ENCODE assay signal across 18 cellular contexts in the genomic region with DNA sequence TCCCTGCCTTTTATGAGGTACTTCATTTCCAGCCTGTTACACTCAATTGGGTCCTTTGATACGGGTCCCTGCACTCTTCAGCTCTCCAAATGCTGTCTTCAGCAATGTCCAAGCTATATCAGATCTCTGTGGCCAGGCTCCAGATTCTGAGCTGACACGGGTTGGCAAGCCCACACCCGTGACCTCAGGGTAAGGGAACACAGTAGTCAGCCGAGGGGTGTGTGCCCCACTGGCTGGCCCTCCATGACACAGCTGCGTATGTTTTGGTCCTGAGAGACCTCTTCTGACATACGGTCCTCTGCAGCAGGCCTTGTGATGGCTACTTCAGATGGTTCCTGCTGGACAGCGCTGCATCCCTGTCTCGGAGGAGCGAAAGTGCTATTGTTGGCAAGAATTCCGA.
DNase-seq lines count a peak whose midpoint lies in the region; ATAC-seq and TF ChIP-seq lines count a peak whose summit lies in the region.
"Had no signal": no experiment of that assay in that cellular context is flagged by ENCODE, and none has a peak within 500 bp of the region (broad histone marks: within the 10 kb centered on the region; RNA-seq: fewer than 3 reads in every experiment).

No MANE protein-coding gene starts in this region.

- H3K27ac ChIP-seq in heart right ventricle (no peak overlapping the region), GM23338 (ENCODE audit: low read depth) (no peak overlapping the region), parathyroid adenoma (no peak overlapping the region), thyroid gland (no peak overlapping the region)
- H3K27ac ChIP-seq: BLaER1 had no signal

- H3K36me3 ChIP-seq in heart right ventricle (no peaks in the 10 kb centered on the region), GM23338 (ENCODE audit: insufficient read depth) (peaks cover 12% of the 10 kb centered on the region; the same call in 1 of the 2 replicates), parathyroid adenoma (ENCODE audit: control insufficient read depth, insufficient read depth, low read length) (no peaks in the 10 kb centered on the region), thyroid gland (no peaks in the 10 kb centered on the region)
- H3K36me3 ChIP-seq: BLaER1 had no signal

- no peak for TF ChIP-seq POLR2A in thyroid gland (IDR thresholded peaks at IDR 0.05)

- no peak overlapping the region for H2AFZ ChIP-seq in GM23338
- H2AFZ ChIP-seq in parathyroid adenoma = peak overlapping the region; percentile 62

- H3K4me2 ChIP-seq in GM23338 (no peak overlapping the region), parathyroid adenoma (ENCODE audit: low read length) (peak overlapping the region; percentile 44)
- H3K4me2 ChIP-seq: BLaER1 had no signal

- H3K4me3 Mint-ChIP-seq in GM23338 = no peak overlapping the region
- H3K4me3 Mint-ChIP-seq: CD14-positive monocyte; CD4-positive, alpha-beta memory T cell; HFFc6 had no signal

- H3K27me3 Mint-ChIP-seq in GM23338 (ENCODE audit: insufficient read depth, low read depth, poor library complexity) = peaks cover 7% of the 10 kb centered on the region

- no peaks in the 10 kb centered on the region for H4K20me1 ChIP-seq in GM23338 (replicated peaks; ENCODE audit: insufficient read depth)
- H4K20me1 ChIP-seq: BLaER1 had no signal

- peaks cover 30% of the 10 kb centered on the region for H3K9me3 Mint-ChIP-seq in GM23338

- WGBS in heart right ventricle, 2 donors = 66 to 76% methylated on average over 10 of the region's 10 CpGs
- 29 to 48% methylated on average over 10 of the region's 10 CpGs for WGBS in thyroid gland, 2 donors

- H3K9me3 ChIP-seq in heart right ventricle = peaks cover 0 to 25% (median 14%) of the 10 kb centered on the region in 11 donors
- H3K9me3 ChIP-seq in parathyroid adenoma (ENCODE audit: control insufficient read depth, low read length) = no peaks in the 10 kb centered on the region
- H3K9me3 ChIP-seq in thyroid gland = no peaks in the 10 kb centered on the region

- 0 out of 2 replicates have a peak, but pooled peaks cover 4% of the 10 kb centered on the region for H3K9me2 ChIP-seq in GM23338 (ENCODE audit: insufficient read depth)

- peak; percentile 79 for ATAC-seq in Right ventricle myocardium superior (ENCODE audit: poor library complexity)
- ATAC-seq in heart right ventricle = no peak
- no peak for ATAC-seq in GM23338
- no peak for ATAC-seq in GM21367 (IDR thresholded peaks at IDR 0.05; ENCODE audit: unreplicated experiment)
- ATAC-seq: HCT116 had no signal

- H3K4me3 ChIP-seq in heart right ventricle (no peak overlapping the region), GM23338 (no peak overlapping the region), parathyroid adenoma (ENCODE audit: low read depth, low read length) (peak overlapping the region; percentile 11), thyroid gland (replicated peaks in 1 of 3) (no peak overlapping the region)
- H3K4me3 ChIP-seq: BLaER1 had no signal

- no peak overlapping the region for H3K27ac Mint-ChIP-seq in GM23338
- H3K27ac Mint-ChIP-seq: CD14-positive monocyte; CD4-positive, alpha-beta memory T cell; HFFc6 had no signal

- peaks cover 16% of the 10 kb centered on the region for H3K36me3 Mint-ChIP-seq in GM23338 (ENCODE audit: low read depth)
- H3K36me3 Mint-ChIP-seq: CD14-positive monocyte had no signal

- H3K27me3 ChIP-seq in heart right ventricle (no peaks in the 10 kb centered on the region), GM23338 (ENCODE audit: insufficient read depth) (no peaks in the 10 kb centered on the region), parathyroid adenoma (ENCODE audit: control insufficient read depth, insufficient read depth, low read length) (no peaks in the 10 kb centered on the region), thyroid gland (no peaks in the 10 kb centered on the region)
- H3K27me3 ChIP-seq: BLaER1 had no signal

- H3K4me1 ChIP-seq in heart right ventricle = no peaks in the 10 kb centered on the region
- H3K4me1 ChIP-seq in GM23338 (ENCODE audit: insufficient read depth) = no peaks in the 10 kb centered on the region
- peaks cover 4% of the 10 kb centered on the region for H3K4me1 ChIP-seq in parathyroid adenoma
- H3K4me1 ChIP-seq in thyroid gland = peaks cover 3 to 4% of the 10 kb centered on the region in 2 donors
- H3K4me1 ChIP-seq: BLaER1 had no signal

- intact Hi-C loops in Right ventricle myocardium superior (cut with DNase I) = no loop called here
- intact Hi-C loops in heart right ventricle (cut with DNase I) = no loop called here
- intact Hi-C loops in thyroid gland (cut with DNase I) = no loop called here

- no peak overlapping the region for H3K9ac ChIP-seq in parathyroid adenoma
- H3K9ac ChIP-seq: BLaER1 had no signal

- H3K79me2 ChIP-seq in GM23338 (replicated peaks; ENCODE audit: insufficient read depth) (no peaks in the 10 kb centered on the region), parathyroid adenoma (no peaks in the 10 kb centered on the region)

- no peak for TF ChIP-seq CTCF in heart right ventricle (IDR thresholded peaks at IDR 0.05)
- TF ChIP-seq CTCF in GM23338 (conservative IDR thresholded peaks at IDR 0.05; ENCODE audit: low read depth in 2 of 2) = no peak
- TF ChIP-seq CTCF in parathyroid adenoma (IDR thresholded peaks at IDR 0.05) = no peak
- TF ChIP-seq CTCF in thyroid gland (IDR thresholded peaks at IDR 0.05) = no peak

- no peaks in the 10 kb centered on the region for H3K4me1 Mint-ChIP-seq in GM23338
- H3K4me1 Mint-ChIP-seq: CD14-positive monocyte; CD4-positive, alpha-beta memory T cell had no signal

- H3F3A ChIP-seq in GM23338 (replicated peaks; ENCODE audit: low read depth) = no peaks in the 10 kb centered on the region

- peak; percentile 49 for DNase-seq in Right ventricle myocardium superior
- DNase-seq in heart right ventricle = no peak
- no peak for DNase-seq in GM23338 (ENCODE audit: low spot score)
- peak; percentile 36 to 39 for DNase-seq in thyroid gland
- DNase-seq in stimulated activated CD4-positive, alpha-beta T cell treated with anti-CD3 and anti-CD28 coated beads, Interleukin-4, amount 100 ng/mL, for 4 hours = no peak
- DNase-seq: 8988T; CD4-positive, alpha-beta memory T cell; DMS153; DMS79; GDM1; GOT3; H7; HFFc6 had no signal

TF ChIP-seq in GM23338, 12 proteins besides CTCF, POLR2A, EP300 and RAD21:
- TF ChIP-seq JUNB (IDR thresholded peaks at IDR 0.05; ENCODE audit: unreplicated experiment) = no peak
- peak; percentile 10 for TF ChIP-seq REST (IDR thresholded peaks at IDR 0.05; ENCODE audit: unreplicated experiment)
- TF ChIP-seq, protein P1, sequence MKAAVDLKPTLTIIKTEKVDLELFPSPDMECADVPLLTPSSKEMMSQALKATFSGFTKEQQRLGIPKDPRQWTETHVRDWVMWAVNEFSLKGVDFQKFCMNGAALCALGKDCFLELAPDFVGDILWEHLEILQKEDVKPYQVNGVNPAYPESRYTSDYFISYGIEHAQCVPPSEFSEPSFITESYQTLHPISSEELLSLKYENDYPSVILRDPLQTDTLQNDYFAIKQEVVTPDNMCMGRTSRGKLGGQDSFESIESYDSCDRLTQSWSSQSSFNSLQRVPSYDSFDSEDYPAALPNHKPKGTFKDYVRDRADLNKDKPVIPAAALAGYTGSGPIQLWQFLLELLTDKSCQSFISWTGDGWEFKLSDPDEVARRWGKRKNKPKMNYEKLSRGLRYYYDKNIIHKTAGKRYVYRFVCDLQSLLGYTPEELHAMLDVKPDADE (IDR thresholded peaks at IDR 0.05) = no peak
- TF ChIP-seq ZNF114 (CRISPR knock-in tag; IDR thresholded peaks at IDR 0.05) = no peak
- TF ChIP-seq ZNF331 (CRISPR knock-in tag; IDR thresholded peaks at IDR 0.05; ENCODE audit: low read depth) = no peak

Comparison
In these comparisons a context has a peak if more than half of its experiments do, and no peak if none do; other contexts are left out.
1. DNase-seq: peak in Right ventricle myocardium superior (single experiment) and thyroid gland (2 of 2); none in heart right ventricle (0 of 2), GM23338 (single experiment) and stimulated activated CD4-positive, alpha-beta T cell treated with anti-CD3 and anti-CD28 coated beads, Interleukin-4, amount 100 ng/mL, for 4 hours (0 of 2).